Comparison of ENCODE assay signal across 8 cellular contexts in genomic region chr6:7241709-7242645, GRCh38.
A peak's percentile ranks its signal among the peaks of the same experiment; 100 is the strongest.
DNase-seq lines count a peak whose midpoint lies in the region; ATAC-seq, FAIRE-seq and TF ChIP-seq lines count a peak whose summit lies in the region.

No MANE protein-coding gene starts in this region.

- DNase-seq in left ventricle myocardium inferior (no peak), left cardiac atrium (no peak), K562 (ENCODE audit: extremely low read depth in 1 of 4, low spot score in 3 of 4) (no peak), NOMO-1 treated with dmso at 0.1 percent for 144 hours (lab: John Stamatoyannopoulos, UW; ENCODE audit: unreplicated experiment) (no peak), dermis blood vessel endothelial cell (no peak)
- DNase-seq in activated naive CD4-positive, alpha-beta T cell treated with anti-CD3 and anti-CD28 coated beads, Interleukin-2, amount 50 U/mL, for 16 hours = no peak

- no peak overlapping the region for H2AFZ ChIP-seq in K562 (ENCODE audit: low read depth, low read length)

- H3K27ac ChIP-seq in left ventricle myocardium inferior (replicated peaks) (peak overlapping the region; percentile 70), K562 (ENCODE audit: extremely low read depth, low read depth, low read length) (peak overlapping the region; percentile 4; the same call in 1 of the 3 replicates), mesodermal cell (ENCODE audit: low read depth, low read length, severe bottlenecking) (peak overlapping the region; percentile 68)

- no peak for ATAC-seq in left cardiac atrium
- ATAC-seq in K562 = no peak
- ATAC-seq in esophagus mucosa = no peak

- no TSS peak for BruUV-seq in K562 (replicated peaks; lab: Mats Ljungman, UMichigan)

- peaks cover 63% of the 10 kb centered on the region for H3K79me2 ChIP-seq in K562 (ENCODE audit: control insufficient read depth, insufficient read depth, low read length)

- peaks cover 48% of the 10 kb centered on the region for H3K4me1 ChIP-seq in left ventricle myocardium inferior
- H3K4me1 ChIP-seq in K562 (replicated peaks in 1 of 2; ENCODE audit: control insufficient read depth in 2 of 2, insufficient read depth in 2 of 2, low read length in 2 of 2) = peaks cover 13 to 18% of the 10 kb centered on the region in 2 experiments
- H3K4me1 ChIP-seq in mesodermal cell (ENCODE audit: control insufficient read depth, insufficient read depth, low read length, poor library complexity, severe bottlenecking) = peaks cover 18% of the 10 kb centered on the region

- no peak for TF ChIP-seq POLR2A in K562 (conservative IDR thresholded peaks at IDR 0.05)

- TF ChIP-seq RAD21 in K562 (CRISPR knock-in tag; conservative IDR thresholded peaks at IDR 0.05 in 1 of 2, IDR thresholded peaks at IDR 0.05 in 1 of 2) = no peak

- intact Hi-C loops in left ventricle myocardium inferior (cut with micrococcal nuclease) = no loop called here
- intact Hi-C loops in left cardiac atrium (cut with DNase I) = loop anchor here (5.0 to 10.0 kb wide), 2 partner anchors 515 to 527 kb away; no protein-coding TSS in a partner anchor
- intact Hi-C loops in K562 (cut with micrococcal nuclease) = loop anchor here (2.0 to 10.0 kb wide), 5 partner anchors 77 to 565 kb away; no protein-coding TSS in a partner anchor

- POLR2A ChIA-PET in K562 (lab: Yijun Ruan, JAX) = interaction anchor here (0.5 to 1.4 kb wide), 5 partner anchors 7 to 668 kb away, joined by 3 to 4 read pairs (median 3); no protein-coding TSS in a partner anchor

- H3K27me3 ChIP-seq in left ventricle myocardium inferior (ENCODE audit: low read depth) (no peaks in the 10 kb centered on the region), K562 (ENCODE audit: control insufficient read depth in 2 of 2, insufficient read depth in 2 of 2, low read length in 2 of 2) (no peaks in the 10 kb centered on the region)

- peak overlapping the region in 1 of 2 experiments; percentile 31; a peak in 1 of 4 replicates for H3K9ac ChIP-seq in K562 (ENCODE audit: insufficient read depth in 1 of 2, low read depth in 2 of 2, low read length in 2 of 2)

- no peak overlapping the region for H3K4me2 ChIP-seq in K562 (ENCODE audit: insufficient read depth, low read length)

- peaks cover 2% of the 10 kb centered on the region for H3K9me1 ChIP-seq in K562 (ENCODE audit: control insufficient read depth, insufficient read depth, low read length)

- TF ChIP-seq EP300 in K562 (IDR thresholded peaks at IDR 0.05; ENCODE audit: low read length) = no peak

- H3K9me3 ChIP-seq in left ventricle myocardium inferior (replicated peaks) (no peaks in the 10 kb centered on the region), K562 (replicated peaks; ENCODE audit: control insufficient read depth, insufficient read depth, low read depth, low read length) (no peaks in the 10 kb centered on the region), mesodermal cell (ENCODE audit: control insufficient read depth, low read length) (no peaks in the 10 kb centered on the region)

- WGBS in K562 (ENCODE audit: insufficient coverage, low coverage, missing lambda C conversion rate) = 79% methylated on average over 13 of the region's 13 CpGs
- WGBS in mesodermal cell (ENCODE audit: insufficient coverage in 2 of 2), 2 experiments = 73 to 74% methylated on average over 7 to 8 of the region's 13 CpGs

- TF ChIP-seq CTCF in left ventricle myocardium inferior (IDR thresholded peaks at IDR 0.05; ENCODE audit: borderline replicate concordance) (no peak), K562 (IDR thresholded peaks at IDR 0.05 in 2 of 3, conservative IDR thresholded peaks at IDR 0.05 in 1 of 3; ENCODE audit: insufficient read depth in 2 of 3, low read depth in 1 of 3, low read length in 3 of 3) (no peak)

- no peak overlapping the region for H3K4me3 ChIP-seq in left ventricle myocardium inferior
- H3K4me3 ChIP-seq in K562 = no peak overlapping the region
- H3K4me3 ChIP-seq in mesodermal cell (ENCODE audit: extremely low read depth, insufficient read depth, low read length, poor library complexity, severe bottlenecking) = no peak overlapping the region

- CTCF ChIA-PET in K562 (lab: Yijun Ruan, JAX; ENCODE audit: low intra/inter-chr PET ratio) = interaction anchor here (0.6 to 2.0 kb wide), 5 partner anchors 517 to 657 kb away, joined by 3 to 16 read pairs (median 4); no protein-coding TSS in a partner anchor

- H4K20me1 ChIP-seq in K562 (replicated peaks; ENCODE audit: control insufficient read depth, insufficient read depth, low read length) = no peaks in the 10 kb centered on the region

- no peak for FAIRE-seq in K562 (lab: Jason Lieb, UNC)

- H3K36me3 ChIP-seq in left ventricle myocardium inferior = peaks cover 24% of the 10 kb centered on the region
- H3K36me3 ChIP-seq in K562 (ENCODE audit: control insufficient read depth, insufficient read depth, low read length) = peaks cover 89% of the 10 kb centered on the region
- peaks cover 65% of the 10 kb centered on the region for H3K36me3 ChIP-seq in mesodermal cell (ENCODE audit: control insufficient read depth, insufficient read depth, low read length)

- in situ Hi-C loops in K562 (cut with MboI) = loop anchor here (25.0 kb wide), 1 partner anchor 555 kb away; no protein-coding TSS in a partner anchor

TF ChIP-seq in K562, 482 proteins besides CTCF, POLR2A, EP300 and RAD21:
- TF ChIP-seq BRCA1 (IDR thresholded peaks at IDR 0.05) (no peak), BRCA1 (CRISPR knock-in tag; IDR thresholded peaks at IDR 0.05) (0 out of 2 replicates have a peak, but pooled peaks have one; percentile 37), ZNF274 (IDR thresholded peaks at IDR 0.05; ENCODE audit: borderline replicate concordance, low read depth, low read length) (no peak), SREBF2 (CRISPR knock-in tag; IDR thresholded peaks at IDR 0.05) (no peak), ZNF395 (CRISPR knock-in tag; IDR thresholded peaks at IDR 0.05) (no peak), RCOR1 (IDR thresholded peaks at IDR 0.05; ENCODE audit: borderline replicate concordance in 1 of 2, low read depth in 2 of 2, low read length in 2 of 2) (0 out of 4 replicates have a peak, but pooled peaks of 1 of the 2 experiments have one; percentile 22), THRA (IDR thresholded peaks at IDR 0.05) (no peak), KDM1A (IDR thresholded peaks at IDR 0.05) (peak in 1 of 2 experiments; percentile 41; a peak in 2 of 4 replicates), ZNF253 (CRISPR knock-in tag; conservative IDR thresholded peaks at IDR 0.05) (no peak), MLLT1 (IDR thresholded peaks at IDR 0.05) (no peak)

Comparison
In these comparisons a context has a peak if more than half of its experiments do, and no peak if none do; other contexts are left out.
1. H3K27ac ChIP-seq: peak in every context shown above with its lines; median percentile 70 in left ventricle myocardium inferior; 68 in mesodermal cell; 4 in K562.